Comparison of ENCODE assay signal across 1 cellular context in the genomic region with DNA sequence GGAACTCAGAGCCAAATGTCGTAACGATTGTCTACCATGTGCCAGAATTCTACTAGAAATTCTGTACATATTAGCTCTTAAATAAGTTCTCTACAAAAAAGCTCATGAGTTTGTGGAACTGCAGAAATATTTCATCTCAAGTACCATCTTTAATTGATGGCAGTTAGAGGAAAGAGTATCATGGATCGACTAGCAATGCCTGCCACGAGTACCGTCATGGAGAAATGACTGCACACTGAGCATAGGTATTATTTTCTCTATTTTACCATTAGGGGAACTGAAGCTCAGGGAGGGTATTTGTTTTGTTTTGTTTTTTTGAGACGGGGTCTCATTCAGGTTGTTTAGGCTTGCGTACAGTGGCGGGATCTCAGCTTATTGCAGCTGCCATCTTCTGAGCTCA.
TF ChIP-seq lines count a peak whose summit lies in the region.

No MANE protein-coding gene starts in this region.

TF ChIP-seq in GM12878, 131 proteins besides CTCF, POLR2A, EP300 and RAD21:
- peak; percentile 69 for TF ChIP-seq MLLT1 (IDR thresholded peaks at IDR 0.05)
- TF ChIP-seq, protein P1, sequence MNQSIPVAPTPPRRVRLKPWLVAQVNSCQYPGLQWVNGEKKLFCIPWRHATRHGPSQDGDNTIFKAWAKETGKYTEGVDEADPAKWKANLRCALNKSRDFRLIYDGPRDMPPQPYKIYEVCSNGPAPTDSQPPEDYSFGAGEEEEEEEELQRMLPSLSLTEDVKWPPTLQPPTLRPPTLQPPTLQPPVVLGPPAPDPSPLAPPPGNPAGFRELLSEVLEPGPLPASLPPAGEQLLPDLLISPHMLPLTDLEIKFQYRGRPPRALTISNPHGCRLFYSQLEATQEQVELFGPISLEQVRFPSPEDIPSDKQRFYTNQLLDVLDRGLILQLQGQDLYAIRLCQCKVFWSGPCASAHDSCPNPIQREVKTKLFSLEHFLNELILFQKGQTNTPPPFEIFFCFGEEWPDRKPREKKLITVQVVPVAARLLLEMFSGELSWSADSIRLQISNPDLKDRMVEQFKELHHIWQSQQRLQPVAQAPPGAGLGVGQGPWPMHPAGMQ (IDR thresholded peaks at IDR 0.05; ENCODE audit: borderline replicate concordance) = no peak
